8 cellular contexts compared by ENCODE assay signal in genomic region chr11:61336171-61336935, GRCh38. TPM values are rescaled to one million over a fixed set of nuclear protein-coding genes. Genes with fewer than 3 reads are reported as not detected.
DNase-seq lines count a peak whose midpoint lies in the region; ATAC-seq and TF ChIP-seq lines count a peak whose summit lies in the region.

No MANE protein-coding gene starts in this region.

- H3K4me1 Mint-ChIP-seq in naive thymus-derived CD4-positive, alpha-beta T cell = peaks cover 20 to 38% (median 37%) of the 10 kb centered on the region in 7 donors
- peaks cover 43% of the 10 kb centered on the region for H3K4me1 Mint-ChIP-seq in stimulated activated effector memory CD8-positive, alpha-beta T cell treated with anti-CD3 and anti-CD28 coated beads, Interleukin-12 subunit alpha, Interleukin-12 subunit beta, amount 100 ng/mL, for 72 hours

- 31% methylated on average over 8 of the region's 8 CpGs for WGBS in esophagus muscularis mucosa

- H3K9me3 ChIP-seq in Panc1 (ENCODE audit: control insufficient read depth, insufficient read depth, low read depth, low read length) (no peaks in the 10 kb centered on the region), esophagus muscularis mucosa (no peaks in the 10 kb centered on the region)
- H3K9me3 ChIP-seq in naive thymus-derived CD4-positive, alpha-beta T cell (ENCODE audit: control insufficient read depth in 2 of 3, low read length in 3 of 3) = no peaks in the 10 kb centered on the region

- peaks cover 0 to 3% (median 0%) of the 10 kb centered on the region in 11 donors for H3K9me3 Mint-ChIP-seq in naive thymus-derived CD4-positive, alpha-beta T cell
- H3K9me3 Mint-ChIP-seq in stimulated activated effector memory CD8-positive, alpha-beta T cell treated with anti-CD3 and anti-CD28 coated beads, Interleukin-12 subunit alpha, Interleukin-12 subunit beta, amount 100 ng/mL, for 72 hours = no peaks in the 10 kb centered on the region

- H3K27ac Mint-ChIP-seq in naive thymus-derived CD4-positive, alpha-beta T cell = peak overlapping the region; percentile 66 to 98 (median 87)
- H3K27ac Mint-ChIP-seq in stimulated activated effector memory CD8-positive, alpha-beta T cell treated with anti-CD3 and anti-CD28 coated beads, Interleukin-12 subunit alpha, Interleukin-12 subunit beta, amount 100 ng/mL, for 72 hours = peak overlapping the region; percentile 80

- H3K36me3 Mint-ChIP-seq in naive thymus-derived CD4-positive, alpha-beta T cell = peaks cover 4 to 14% (median 8%) of the 10 kb centered on the region in 5 donors
- H3K36me3 Mint-ChIP-seq in stimulated activated effector memory CD8-positive, alpha-beta T cell treated with anti-CD3 and anti-CD28 coated beads, Interleukin-12 subunit alpha, Interleukin-12 subunit beta, amount 100 ng/mL, for 72 hours = no peaks in the 10 kb centered on the region

- H3K27me3 ChIP-seq in Panc1 (ENCODE audit: control insufficient read depth, insufficient read depth, low read length) = no peaks in the 10 kb centered on the region
- H3K27me3 ChIP-seq in esophagus muscularis mucosa = no peaks in the 10 kb centered on the region
- no peaks in the 10 kb centered on the region for H3K27me3 ChIP-seq in naive thymus-derived CD4-positive, alpha-beta T cell (ENCODE audit: control insufficient read depth in 2 of 2, insufficient read depth in 2 of 2, low read length in 2 of 2)

- ATAC-seq in GM21529 (IDR thresholded peaks at IDR 0.05; ENCODE audit: unreplicated experiment) (peak; percentile 46), Panc1 (peak; percentile 67)
- ATAC-seq in naive thymus-derived CD4-positive, alpha-beta T cell = peak; percentile 73
- ATAC-seq in stimulated activated effector memory CD8-positive, alpha-beta T cell treated with anti-CD3 and anti-CD28 coated beads, Interleukin-12 subunit alpha, Interleukin-12 subunit beta, amount 100 ng/mL, for 72 hours = peak; percentile 71

- H3K4me3 ChIP-seq in Panc1 (ENCODE audit: low read depth in 2 of 2, low read length in 2 of 2) (no peak overlapping the region), esophagus muscularis mucosa (no peak overlapping the region)
- H3K4me3 ChIP-seq in naive thymus-derived CD4-positive, alpha-beta T cell (ENCODE audit: low read length) = no peak overlapping the region

- no TSS peak for BruUV-seq in Panc1 (replicated peaks; lab: Mats Ljungman, UMichigan)

- H3K27ac ChIP-seq in Panc1 (ENCODE audit: low read length) = no peak overlapping the region
- peak overlapping the region; percentile 34 to 51 (median 44) for H3K27ac ChIP-seq in esophagus muscularis mucosa (replicated peaks in 1 of 4)
- H3K27ac ChIP-seq in naive thymus-derived CD4-positive, alpha-beta T cell (ENCODE audit: low read depth, low read length) = peak overlapping the region; percentile 68

- H3K4me1 ChIP-seq in Panc1 (ENCODE audit: control insufficient read depth, insufficient read depth, low read length) (peaks cover 25% of the 10 kb centered on the region), esophagus muscularis mucosa (peaks cover 20 to 42% (median 25%) of the 10 kb centered on the region in 4 donors)
- peaks cover 24 to 25% of the 10 kb centered on the region in 2 donors for H3K4me1 ChIP-seq in naive thymus-derived CD4-positive, alpha-beta T cell (ENCODE audit: control insufficient read depth in 2 of 2, insufficient read depth in 2 of 2, low read length in 2 of 2)

- CTCF ChIA-PET in Panc1 (lab: Charles Lee) = interaction anchor here (0.6 to 2.6 kb wide), 8 partner anchors 20 to 99 kb away, joined by 3 to 50 read pairs (median 8); partner anchors contain the start of genes CYB561A3, TMEM138 and TMEM216
- CTCF ChIA-PET in naive thymus-derived CD4-positive, alpha-beta T cell (lab: Charles Lee) = interaction anchor here (0.6 to 7.2 kb wide), 20 partner anchors 14 to 180 kb away, joined by 3 to 184 read pairs (median 7); partner anchors contain the start of genes CPSF7, CYB561A3, SDHAF2 and TMEM138

- DNase-seq in COLO829 (ENCODE audit: low spot score) (peak; percentile 66), Kasumi-1 (lab: John Stamatoyannopoulos, UW) (peak; percentile 73 to 74), Panc1 (ENCODE audit: low read depth, low spot score) (peak; percentile 46), esophagus muscularis mucosa (ENCODE audit: extremely low spot score) (peak; percentile 93)
- DNase-seq in activated T-cell treated with anti-CD3 and anti-CD28 coated beads, Interleukin-2, amount 50 U/mL, for 48 hours = peak; percentile 86 to 91
- peak; percentile 74 to 90 (median 85) for DNase-seq in naive thymus-derived CD4-positive, alpha-beta T cell
- peak; percentile 82 to 89 for DNase-seq in stimulated activated effector memory CD8-positive, alpha-beta T cell treated with anti-CD3 and anti-CD28 coated beads, Interleukin-12 subunit alpha, Interleukin-12 subunit beta, amount 100 ng/mL, for 72 hours (ENCODE audit: low spot score in 2 of 2)

- intact Hi-C loops in Panc1 (cut with micrococcal nuclease; ENCODE audit: unreplicated experiment) (loop anchor here (1.0 kb wide), 1 partner anchor 49 kb away; no protein-coding TSS in a partner anchor), esophagus muscularis mucosa (cut with DNase I) (loop anchor here (1.0 kb wide), 1 partner anchor 49 kb away; no protein-coding TSS in a partner anchor)
- intact Hi-C loops in naive thymus-derived CD4-positive, alpha-beta T cell (cut with micrococcal nuclease) = loop anchor here (1.0 kb wide), 4 partner anchors 25 to 99 kb away; partner anchors contain the start of gene CYB561A3 (in 1 of the 2)

- TF ChIP-seq EP300 in esophagus muscularis mucosa (IDR thresholded peaks at IDR 0.05) = no peak

- H3K36me3 ChIP-seq in Panc1 (ENCODE audit: control insufficient read depth, insufficient read depth, low read length) (peaks cover 5% of the 10 kb centered on the region; the same call in 1 of the 2 replicates), esophagus muscularis mucosa (peaks cover 0 to 17% (median 15%) of the 10 kb centered on the region in 4 donors)
- peaks cover 0 to 20% (median 0%) of the 10 kb centered on the region in 3 experiments for H3K36me3 ChIP-seq in naive thymus-derived CD4-positive, alpha-beta T cell (ENCODE audit: control insufficient read depth in 2 of 3, insufficient read depth in 3 of 3, low read length in 3 of 3)

- H3K4me3 Mint-ChIP-seq in naive thymus-derived CD4-positive, alpha-beta T cell = peak overlapping the region in 2 of 10 donors; percentile 7 to 17
- no peak overlapping the region for H3K4me3 Mint-ChIP-seq in stimulated activated effector memory CD8-positive, alpha-beta T cell treated with anti-CD3 and anti-CD28 coated beads, Interleukin-12 subunit alpha, Interleukin-12 subunit beta, amount 100 ng/mL, for 72 hours

- no peak for TF ChIP-seq POLR2A in esophagus muscularis mucosa (IDR thresholded peaks at IDR 0.05; ENCODE audit: low read depth)

- H3K27me3 Mint-ChIP-seq in naive thymus-derived CD4-positive, alpha-beta T cell = no peaks in the 10 kb centered on the region

- in situ Hi-C loops in Panc1 (cut with HindIII; ENCODE audit: low pct_unique_long_range_greater_than_20kb, low sequenced_read_pairs) = no loop called here

- POLR2A ChIA-PET in Panc1 (lab: Charles Lee) = interaction anchor here (1.0 to 1.4 kb wide), 2 partner anchors 20 to 26 kb away, joined by 8 to 9 read pairs; partner anchors contain the start of genes CYB561A3 and TMEM138
- POLR2A ChIA-PET in naive thymus-derived CD4-positive, alpha-beta T cell (lab: Charles Lee) = interaction anchor here (0.6 to 5.7 kb wide), 15 partner anchors 12 to 1664 kb away, joined by 3 to 82 read pairs (median 3); partner anchors contain the start of genes CPSF7, CYB561A3, SDHAF2 and TMEM138

- peak; percentile 98 for TF ChIP-seq CTCF in Panc1 (IDR thresholded peaks at IDR 0.05)
- TF ChIP-seq CTCF in esophagus muscularis mucosa (IDR thresholded peaks at IDR 0.05) = peak; percentile 97 to 98 (median 97)

RNA-seq across cellular contexts. Expression of gene TKFC, which starts 3.3 kb away (rescaled TPM):
- 79.6 TPM for total RNA-seq in Panc1 (2021; ENCODE audit: unreplicated experiment)
- 82.2 TPM for polyA plus RNA-seq in Panc1 (2012; ENCODE audit: insufficient read length)
- 10 to 100 TPM; 12.9 to 24.2 (median 14.8) TPM for total RNA-seq in esophagus muscularis mucosa
- total RNA-seq in naive thymus-derived CD4-positive, alpha-beta T cell = 10 to 100 TPM; 36.9 to 59.9 (median 43.3) TPM
- polyA plus RNA-seq in naive thymus-derived CD4-positive, alpha-beta T cell = 10 to 100 TPM; 24.6 to 30.0 TPM

RNA-seq across cellular contexts. Expression of gene DDB1, which starts 3.4 kb away (rescaled TPM):
- total RNA-seq in Panc1 (2021; ENCODE audit: unreplicated experiment) = 217 TPM
- polyA plus RNA-seq in Panc1 (2012; ENCODE audit: insufficient read length) = 134 TPM
- total RNA-seq in esophagus muscularis mucosa = 100 to 1,000 TPM; 102 to 164 (median 118) TPM
- total RNA-seq in naive thymus-derived CD4-positive, alpha-beta T cell = 100 to 1,000 TPM; 153 to 213 (median 160) TPM
- 100 to 1,000 TPM; 113 to 125 TPM for polyA plus RNA-seq in naive thymus-derived CD4-positive, alpha-beta T cell

RNA-seq across cellular contexts. Expression of gene CYB561A3, which starts 25.3 kb away (rescaled TPM):
- total RNA-seq in Panc1 (2021; ENCODE audit: unreplicated experiment) (80.3 TPM), esophagus muscularis mucosa (10 to 100 TPM; 23.7 to 35.3 (median 31.6) TPM)
- 58.7 TPM for polyA plus RNA-seq in Panc1 (2012; ENCODE audit: insufficient read length)
- 10 to 100 TPM; 37.9 to 47.6 (median 44.2) TPM for total RNA-seq in naive thymus-derived CD4-positive, alpha-beta T cell
- 10 to 100 TPM; 62.7 to 73.8 TPM for polyA plus RNA-seq in naive thymus-derived CD4-positive, alpha-beta T cell

RNA-seq across cellular contexts. Expression of gene TMEM138, which starts 25.8 kb away (rescaled TPM):
- total RNA-seq in Panc1 (2021; ENCODE audit: unreplicated experiment) = 86.6 TPM
- polyA plus RNA-seq in Panc1 (2012; ENCODE audit: insufficient read length) = 45.5 TPM
- total RNA-seq in esophagus muscularis mucosa = 10 to 100 TPM; 10.4 to 22.7 (median 15.9) TPM
- 10 to 100 TPM; 54.6 to 65.1 (median 59.9) TPM for total RNA-seq in naive thymus-derived CD4-positive, alpha-beta T cell
- 10 to 100 TPM; 42.9 to 49.3 TPM for polyA plus RNA-seq in naive thymus-derived CD4-positive, alpha-beta T cell

RNA-seq across cellular contexts. Expression of gene VWCE, which starts 41.2 kb away (rescaled TPM):
- total RNA-seq in Panc1 (2021; ENCODE audit: unreplicated experiment) (0.51 TPM), esophagus muscularis mucosa (1 to 10 TPM in 1 of 4 donors, under 1 TPM in 3; 0.32 to 1.4 (median 0.58) TPM)
- polyA plus RNA-seq in Panc1 (2012; ENCODE audit: insufficient read length) = 0.16 TPM
- 1 to 10 TPM in 1 of 5 experiments, under 1 TPM in 4; 0.16 to 3.8 (median 0.49) TPM for total RNA-seq in naive thymus-derived CD4-positive, alpha-beta T cell
- not detected for polyA plus RNA-seq in naive thymus-derived CD4-positive, alpha-beta T cell
